In the genomic region with DNA sequence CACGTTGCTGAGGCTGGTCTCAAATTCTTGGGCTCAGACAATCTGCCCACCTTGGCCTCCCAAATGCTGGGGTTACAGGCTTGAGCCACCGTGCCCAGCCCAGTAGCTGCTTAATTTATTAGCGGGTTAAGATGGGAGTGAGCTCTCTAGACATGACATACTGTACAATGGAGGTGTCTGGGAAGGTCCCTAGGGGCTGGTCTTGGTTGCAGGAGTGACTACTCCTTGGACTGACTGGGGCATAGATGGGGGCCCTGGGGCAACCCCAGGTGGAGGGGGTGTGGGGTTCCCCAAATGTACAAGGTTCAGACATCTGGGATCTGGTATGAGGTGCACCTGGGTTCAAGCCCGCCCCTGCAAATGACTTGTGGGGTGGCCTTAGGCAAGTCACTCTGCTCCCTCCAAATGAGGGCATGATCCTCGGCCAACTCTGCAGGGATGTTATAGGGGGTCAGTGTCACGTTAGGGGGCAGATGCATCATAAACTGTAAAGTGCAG, we compare ENCODE assay signal across 2 cellular contexts.
TF ChIP-seq lines count a peak whose summit lies in the region.

No MANE protein-coding gene starts in this region.

TF ChIP-seq in A549, 52 proteins besides CTCF, POLR2A, EP300 and RAD21:
- TF ChIP-seq, protein P1, sequence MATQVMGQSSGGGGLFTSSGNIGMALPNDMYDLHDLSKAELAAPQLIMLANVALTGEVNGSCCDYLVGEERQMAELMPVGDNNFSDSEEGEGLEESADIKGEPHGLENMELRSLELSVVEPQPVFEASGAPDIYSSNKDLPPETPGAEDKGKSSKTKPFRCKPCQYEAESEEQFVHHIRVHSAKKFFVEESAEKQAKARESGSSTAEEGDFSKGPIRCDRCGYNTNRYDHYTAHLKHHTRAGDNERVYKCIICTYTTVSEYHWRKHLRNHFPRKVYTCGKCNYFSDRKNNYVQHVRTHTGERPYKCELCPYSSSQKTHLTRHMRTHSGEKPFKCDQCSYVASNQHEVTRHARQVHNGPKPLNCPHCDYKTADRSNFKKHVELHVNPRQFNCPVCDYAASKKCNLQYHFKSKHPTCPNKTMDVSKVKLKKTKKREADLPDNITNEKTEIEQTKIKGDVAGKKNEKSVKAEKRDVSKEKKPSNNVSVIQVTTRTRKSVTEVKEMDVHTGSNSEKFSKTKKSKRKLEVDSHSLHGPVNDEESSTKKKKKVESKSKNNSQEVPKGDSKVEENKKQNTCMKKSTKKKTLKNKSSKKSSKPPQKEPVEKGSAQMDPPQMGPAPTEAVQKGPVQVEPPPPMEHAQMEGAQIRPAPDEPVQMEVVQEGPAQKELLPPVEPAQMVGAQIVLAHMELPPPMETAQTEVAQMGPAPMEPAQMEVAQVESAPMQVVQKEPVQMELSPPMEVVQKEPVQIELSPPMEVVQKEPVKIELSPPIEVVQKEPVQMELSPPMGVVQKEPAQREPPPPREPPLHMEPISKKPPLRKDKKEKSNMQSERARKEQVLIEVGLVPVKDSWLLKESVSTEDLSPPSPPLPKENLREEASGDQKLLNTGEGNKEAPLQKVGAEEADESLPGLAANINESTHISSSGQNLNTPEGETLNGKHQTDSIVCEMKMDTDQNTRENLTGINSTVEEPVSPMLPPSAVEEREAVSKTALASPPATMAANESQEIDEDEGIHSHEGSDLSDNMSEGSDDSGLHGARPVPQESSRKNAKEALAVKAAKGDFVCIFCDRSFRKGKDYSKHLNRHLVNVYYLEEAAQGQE (IDR thresholded peaks at IDR 0.05) = no peak
- no peak for TF ChIP-seq SREBF2 (IDR thresholded peaks at IDR 0.05)
- TF ChIP-seq, protein P2, sequence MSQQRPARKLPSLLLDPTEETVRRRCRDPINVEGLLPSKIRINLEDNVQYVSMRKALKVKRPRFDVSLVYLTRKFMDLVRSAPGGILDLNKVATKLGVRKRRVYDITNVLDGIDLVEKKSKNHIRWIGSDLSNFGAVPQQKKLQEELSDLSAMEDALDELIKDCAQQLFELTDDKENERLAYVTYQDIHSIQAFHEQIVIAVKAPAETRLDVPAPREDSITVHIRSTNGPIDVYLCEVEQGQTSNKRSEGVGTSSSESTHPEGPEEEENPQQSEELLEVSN (IDR thresholded peaks at IDR 0.05; ENCODE audit: borderline replicate concordance, low read depth) = no peak
- TF ChIP-seq TFCP2L1 (CRISPR knock-in tag; IDR thresholded peaks at IDR 0.05) = no peak
- no peak for TF ChIP-seq MAFK (IDR thresholded peaks at IDR 0.05; ENCODE audit: partially characterized antibody)
- no peak for TF ChIP-seq ZC3H11A (IDR thresholded peaks at IDR 0.05)
- TF ChIP-seq HEYL (CRISPR knock-in tag; IDR thresholded peaks at IDR 0.05) = no peak
- no peak for TF ChIP-seq ESRRA (IDR thresholded peaks at IDR 0.05; ENCODE audit: borderline replicate concordance, low read length)
- no peak for TF ChIP-seq CHD4 (IDR thresholded peaks at IDR 0.05; ENCODE audit: borderline replicate concordance)
- TF ChIP-seq, protein P3, sequence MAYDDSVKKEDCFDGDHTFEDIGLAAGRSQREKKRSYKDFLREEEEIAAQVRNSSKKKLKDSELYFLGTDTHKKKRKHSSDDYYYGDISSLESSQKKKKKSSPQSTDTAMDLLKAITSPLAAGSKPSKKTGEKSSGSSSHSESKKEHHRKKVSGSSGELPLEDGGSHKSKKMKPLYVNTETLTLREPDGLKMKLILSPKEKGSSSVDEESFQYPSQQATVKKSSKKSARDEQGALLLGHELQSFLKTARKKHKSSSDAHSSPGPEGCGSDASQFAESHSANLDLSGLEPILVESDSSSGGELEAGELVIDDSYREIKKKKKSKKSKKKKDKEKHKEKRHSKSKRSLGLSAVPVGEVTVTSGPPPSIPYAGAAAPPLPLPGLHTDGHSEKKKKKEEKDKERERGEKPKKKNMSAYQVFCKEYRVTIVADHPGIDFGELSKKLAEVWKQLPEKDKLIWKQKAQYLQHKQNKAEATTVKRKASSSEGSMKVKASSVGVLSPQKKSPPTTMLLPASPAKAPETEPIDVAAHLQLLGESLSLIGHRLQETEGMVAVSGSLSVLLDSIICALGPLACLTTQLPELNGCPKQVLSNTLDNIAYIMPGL (CRISPR knock-in tag; IDR thresholded peaks at IDR 0.05; ENCODE audit: borderline replicate concordance) = no peak
- no peak for TF ChIP-seq HDAC2 (IDR thresholded peaks at IDR 0.05)
- TF ChIP-seq, protein P4, sequence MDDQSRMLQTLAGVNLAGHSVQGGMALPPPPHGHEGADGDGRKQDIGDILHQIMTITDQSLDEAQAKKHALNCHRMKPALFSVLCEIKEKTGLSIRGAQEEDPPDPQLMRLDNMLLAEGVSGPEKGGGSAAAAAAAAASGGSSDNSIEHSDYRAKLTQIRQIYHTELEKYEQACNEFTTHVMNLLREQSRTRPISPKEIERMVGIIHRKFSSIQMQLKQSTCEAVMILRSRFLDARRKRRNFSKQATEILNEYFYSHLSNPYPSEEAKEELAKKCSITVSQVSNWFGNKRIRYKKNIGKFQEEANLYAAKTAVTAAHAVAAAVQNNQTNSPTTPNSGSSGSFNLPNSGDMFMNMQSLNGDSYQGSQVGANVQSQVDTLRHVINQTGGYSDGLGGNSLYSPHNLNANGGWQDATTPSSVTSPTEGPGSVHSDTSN (IDR thresholded peaks at IDR 0.05) = no peak
- no peak for TF ChIP-seq RFX5 (IDR thresholded peaks at IDR 0.05)
- no peak for TF ChIP-seq FOSB (CRISPR knock-in tag; IDR thresholded peaks at IDR 0.05)
TF ChIP-seq in A549: peak in this region for 0.

TF ChIP-seq in HCT116, 20 proteins besides CTCF, POLR2A, EP300 and RAD21:
- TF ChIP-seq EZH2phosphoT487 (IDR thresholded peaks at IDR 0.05; ENCODE audit: borderline replicate concordance) (no peak), SRF (IDR thresholded peaks at IDR 0.05; ENCODE audit: low read depth) (no peak), CBX3 (IDR thresholded peaks at IDR 0.05; ENCODE audit: low read depth) (no peak), TCF7L2 (IDR thresholded peaks at IDR 0.05; ENCODE audit: borderline replicate concordance, extremely low read depth, insufficient read depth, insufficient read length) (no peak), FOSL1 (IDR thresholded peaks at IDR 0.05; ENCODE audit: low read depth) (no peak), EZH2 (IDR thresholded peaks at IDR 0.05) (no peak)
- TF ChIP-seq, protein P5, sequence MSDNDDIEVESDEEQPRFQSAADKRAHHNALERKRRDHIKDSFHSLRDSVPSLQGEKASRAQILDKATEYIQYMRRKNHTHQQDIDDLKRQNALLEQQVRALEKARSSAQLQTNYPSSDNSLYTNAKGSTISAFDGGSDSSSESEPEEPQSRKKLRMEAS (IDR thresholded peaks at IDR 0.05) = no peak
